11 cellular contexts compared by ENCODE assay signal in the genomic region with DNA sequence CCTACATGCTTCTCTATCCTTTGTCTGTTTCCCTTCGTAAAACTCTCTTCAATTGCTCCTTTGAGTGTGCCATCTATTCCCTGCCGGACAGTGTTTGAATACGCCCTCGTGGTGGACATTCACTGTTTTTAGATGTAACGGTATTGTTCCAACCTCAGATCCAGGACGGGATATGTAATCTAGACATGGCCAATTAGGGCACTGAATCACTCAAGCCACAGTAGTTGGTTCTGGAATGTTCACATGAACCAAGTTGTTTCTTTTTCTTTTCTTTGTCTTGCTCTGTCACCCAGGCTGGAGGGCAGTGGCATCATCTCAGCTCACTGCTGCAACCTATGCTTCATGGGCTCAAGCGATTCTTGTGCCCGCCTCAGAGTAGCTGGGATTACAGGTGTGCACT.
"Had no signal": no experiment of that assay in that cellular context is flagged by ENCODE, and none has a peak within 500 bp of the region (broad histone marks: within the 10 kb centered on the region; RNA-seq: fewer than 3 reads in every experiment).

No MANE protein-coding gene starts in this region.

- H3K36me3 ChIP-seq: cardiac muscle cell, right atrium auricular region, tibial nerve had no signal

- H3K27me3 ChIP-seq: cardiac muscle cell, right atrium auricular region, tibial nerve had no signal

- H3K9ac ChIP-seq: parathyroid adenoma had no signal

- H3K4me1 ChIP-seq: parathyroid adenoma, right atrium auricular region had no signal

- H3K4me3 ChIP-seq: cardiac muscle cell, right atrium auricular region, tibial nerve had no signal

- DNase-seq: activated CD4-positive, alpha-beta T cell treated with anti-CD3 and anti-CD28 coated beads, Interleukin-2, amount 50 U/mL, for 4 hours; activated CD4-positive, CD25-positive, alpha-beta regulatory T cell treated with anti-CD3 and anti-CD28 coated beads, Interleukin-2, amount 50 U/mL, for 72 hours; activated gamma-delta T cell; activated naive CD8-positive, alpha-beta T cell treated with anti-CD3 and anti-CD28 coated beads for 36 hours; activated T-cell treated with anti-CD3 and anti-CD28 coated beads, Interleukin-2, amount 50 U/mL, for 24 hours; hippocampal formation; T-helper 2 cell had no signal
